ENCODE assay signal across 29 cellular contexts in the genomic region with DNA sequence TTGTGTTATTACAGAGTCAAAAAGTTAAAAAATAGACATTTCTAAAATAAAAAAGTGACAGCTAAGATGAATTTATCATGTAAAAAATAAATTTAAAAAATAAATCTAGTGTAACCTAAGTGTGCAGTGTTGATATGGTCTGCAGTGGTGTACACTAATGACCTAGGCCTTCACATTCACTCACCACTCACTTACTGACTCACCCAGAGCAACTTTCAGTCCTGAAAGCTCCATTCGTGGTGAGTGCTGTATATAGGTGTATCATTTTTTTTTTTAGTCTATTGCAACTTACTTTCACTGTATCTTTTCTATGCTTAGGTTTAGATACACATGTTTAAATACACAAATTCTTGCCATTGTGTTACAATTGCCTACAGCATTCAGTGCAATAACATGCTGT.
"Had no signal": no experiment of that assay in that cellular context is flagged by ENCODE, and none has a peak within 500 bp of the region (broad histone marks: within the 10 kb centered on the region; RNA-seq: fewer than 3 reads in every experiment).

No MANE protein-coding gene starts in this region.

- H3K27me3 ChIP-seq: adrenal gland, esophagus squamous epithelium, heart left ventricle, left lung, neural progenitor cell, testis, transverse colon had no signal

- H3K4me1 ChIP-seq: adrenal gland, esophagus squamous epithelium, heart left ventricle, left lung, lower lobe of right lung, neural progenitor cell, testis, transverse colon had no signal

- H3K4me1 Mint-ChIP-seq: activated CD4-positive, alpha-beta T cell treated with anti-CD3 and anti-CD28 coated beads, Interleukin-2, amount 10 ng/mL, durations not matched to agents 24 days and 14 days; activated naive CD8-positive, alpha-beta T cell treated with anti-CD3 and anti-CD28 coated beads for 36 hours; brain; central memory CD8-positive, alpha-beta T cell; immature natural killer cell; natural killer cell; neural progenitor cell; T-helper 17 cell had no signal

- ATAC-seq: activated CD8-positive, alpha-beta T cell treated with anti-CD3 and anti-CD28 coated beads, Interleukin-2, amount 10 ng/mL, durations not matched to agents 7 days and 5 days; heart left ventricle; left lung; lower lobe of right lung; natural killer cell; right cardiac atrium; T-helper 17 cell had no signal

- H3K36me3 Mint-ChIP-seq: activated naive CD8-positive, alpha-beta T cell treated with anti-CD3 and anti-CD28 coated beads for 36 hours; brain; natural killer cell; neural progenitor cell had no signal

- H3K4me3 Mint-ChIP-seq: activated CD4-positive, alpha-beta T cell treated with anti-CD3 and anti-CD28 coated beads, Interleukin-2, amount 10 ng/mL, durations not matched to agents 24 days and 14 days; activated CD8-positive, alpha-beta T cell treated with anti-CD3 and anti-CD28 coated beads, Interleukin-2, amount 10 ng/mL, durations not matched to agents 7 days and 5 days; activated naive CD4-positive, alpha-beta T cell treated with anti-CD3 and anti-CD28 coated beads for 36 hours; activated naive CD8-positive, alpha-beta T cell treated with anti-CD3 and anti-CD28 coated beads for 36 hours; activated T-helper 1 cell treated with anti-CD3 and anti-CD28 coated beads, Interleukin-12 subunit alpha, Interleukin-12 subunit beta, Interleukin-2, Interleukin-4 antibody, amounts not matched to agents 30 ng/mL and 10 ng/mL and 1 ng/mL, durations not matched to agents 14 hours and 24 hours and 36 hours; brain; central memory CD8-positive, alpha-beta T cell; dendritic cell treated with granulocyte-macrophage colony-stimulating factor and Interleukin-4, amounts not matched to agents 40 ng/mL and 50 ng/mL, for 4 days; endodermal cell; immature natural killer cell; natural killer cell; neural progenitor cell; T-helper 17 cell had no signal

- H2AFZ ChIP-seq: neural progenitor cell had no signal

- H3K9me3 Mint-ChIP-seq: dendritic cell treated with granulocyte-macrophage colony-stimulating factor and Interleukin-4, amounts not matched to agents 40 ng/mL and 50 ng/mL, for 4 days; neural progenitor cell had no signal

- H3K27ac ChIP-seq: adrenal gland, esophagus squamous epithelium, heart left ventricle, left lung, lower lobe of right lung, neural progenitor cell, testis, transverse colon had no signal

- H3K27me3 Mint-ChIP-seq: activated CD4-positive, alpha-beta T cell treated with anti-CD3 and anti-CD28 coated beads, Interleukin-2, amount 10 ng/mL, durations not matched to agents 24 days and 14 days; activated naive CD8-positive, alpha-beta T cell treated with anti-CD3 and anti-CD28 coated beads for 36 hours; central memory CD8-positive, alpha-beta T cell; dendritic cell treated with granulocyte-macrophage colony-stimulating factor and Interleukin-4, amounts not matched to agents 40 ng/mL and 50 ng/mL, for 4 days; T-helper 17 cell had no signal

- H3K4me2 ChIP-seq: neural progenitor cell had no signal

- H3K9me3 ChIP-seq: adrenal gland, esophagus squamous epithelium, left lung, lower lobe of right lung, testis, transverse colon had no signal

- H3K36me3 ChIP-seq: adrenal gland, esophagus squamous epithelium, heart left ventricle, left lung, lower lobe of right lung, neural progenitor cell, transverse colon had no signal

- H3K9ac ChIP-seq: neural progenitor cell had no signal

- H3K4me3 ChIP-seq: adrenal gland, esophagus squamous epithelium, heart left ventricle, left lung, lower lobe of right lung, neural progenitor cell, testis, transverse colon had no signal

- H3K27ac Mint-ChIP-seq: activated CD4-positive, alpha-beta T cell treated with anti-CD3 and anti-CD28 coated beads, Interleukin-2, amount 10 ng/mL, durations not matched to agents 24 days and 14 days; activated CD8-positive, alpha-beta T cell treated with anti-CD3 and anti-CD28 coated beads, Interleukin-2, amount 10 ng/mL, durations not matched to agents 7 days and 5 days; activated naive CD4-positive, alpha-beta T cell treated with anti-CD3 and anti-CD28 coated beads for 36 hours; activated naive CD8-positive, alpha-beta T cell treated with anti-CD3 and anti-CD28 coated beads for 36 hours; activated T-helper 1 cell treated with anti-CD3 and anti-CD28 coated beads, Interleukin-12 subunit alpha, Interleukin-12 subunit beta, Interleukin-2, Interleukin-4 antibody, amounts not matched to agents 30 ng/mL and 10 ng/mL and 1 ng/mL, durations not matched to agents 14 hours and 24 hours and 36 hours; brain; dendritic cell treated with granulocyte-macrophage colony-stimulating factor and Interleukin-4, amounts not matched to agents 40 ng/mL and 50 ng/mL, for 4 days; endodermal cell; immature natural killer cell; natural killer cell; neural progenitor cell; T-helper 17 cell had no signal

- DNase-seq: activated CD4-positive, alpha-beta T cell treated with anti-CD3 and anti-CD28 coated beads, Interleukin-2, amount 10 ng/mL, durations not matched to agents 24 days and 14 days; activated CD4-positive, CD25-positive, alpha-beta regulatory T cell treated with anti-CD3 and anti-CD28 coated beads, Interleukin-2, amount 50 U/mL, for 72 hours; activated CD8-positive, alpha-beta T cell treated with anti-CD3 and anti-CD28 coated beads, Interleukin-2, amount 10 ng/mL, durations not matched to agents 7 days and 5 days; activated effector memory CD4-positive, alpha-beta T cell treated with anti-CD3 and anti-CD28 coated beads, Interleukin-2, amount 50 U/mL, for 16 hours; activated naive CD4-positive, alpha-beta T cell treated with anti-CD3 and anti-CD28 coated beads for 36 hours; activated naive CD8-positive, alpha-beta T cell treated with anti-CD3 and anti-CD28 coated beads for 36 hours; adrenal gland; aorta; endodermal cell; esophagus squamous epithelium; heart left ventricle; hypothalamus; immature natural killer cell; left lung; lower lobe of right lung; mesendoderm; natural killer cell; right cardiac atrium; stimulated activated CD4-positive, alpha-beta T cell treated with anti-CD3 and anti-CD28 coated beads, Interleukin-15, amount 100 ng/mL, for 24 hours; stimulated activated naive CD4-positive, alpha-beta T cell treated with Interleukin-2 at 50 U/mL for 16 hours; T-helper 17 cell; T1000; testis; transverse colon had no signal
